21 cellular contexts compared by ENCODE assay signal in genomic region chr6:43933111-43933885, GRCh38.
A peak's percentile ranks its signal among the peaks of the same experiment; 100 is the strongest.
DNase-seq lines count a peak whose midpoint lies in the region; ATAC-seq and TF ChIP-seq lines count a peak whose summit lies in the region.
"Had no signal": no experiment of that assay in that cellular context is flagged by ENCODE, and none has a peak within 500 bp of the region (broad histone marks: within the 10 kb centered on the region; RNA-seq: fewer than 3 reads in every experiment).

No MANE protein-coding gene starts in this region.

- intact Hi-C loops in spleen (cut with DNase I; ENCODE audit: low total_unique reads): no loop called here

- 73 to 90% methylated on average over 13 to 17 of the region's 19 CpGs for WGBS in mesodermal cell (ENCODE audit: insufficient coverage in 2 of 2), 2 experiments
- 84 to 93% (median 91%) methylated on average over 19 of the region's 19 CpGs for WGBS in spleen, 5 donors

- no peaks in the 10 kb centered on the region for H3K9me3 Mint-ChIP-seq in activated naive CD8-positive, alpha-beta T cell treated with anti-CD3 and anti-CD28 coated beads, Interleukin-2, amount 10 ng/mL, durations not matched to agents 7 days and 5 days
- H3K9me3 Mint-ChIP-seq in activated naive CD8-positive, alpha-beta T cell treated with anti-CD3 and anti-CD28 coated beads, Interleukin-2, amount 50 U/mL, for 24 hours: no peaks in the 10 kb centered on the region
- H3K9me3 Mint-ChIP-seq: activated T-cell treated with anti-CD3 and anti-CD28 coated beads, Interleukin-2, amount 50 U/mL, for 24 hours; CD4-positive, CD25-positive, alpha-beta regulatory T cell; naive B cell; stimulated activated naive CD8-positive, alpha-beta T cell treated with anti-CD3 and anti-CD28 coated beads, Interleukin-15, amount 100 ng/mL, for 72 hours had no signal

- H3K4me3 ChIP-seq in choroid plexus epithelial cell (ENCODE audit: low read depth, low read length) (no peak overlapping the region), mesodermal cell (ENCODE audit: extremely low read depth, insufficient read depth, low read length, poor library complexity, severe bottlenecking) (no peak overlapping the region), spleen (no peak overlapping the region)

- no peak overlapping the region for H3K27ac Mint-ChIP-seq in activated naive CD8-positive, alpha-beta T cell treated with anti-CD3 and anti-CD28 coated beads, Interleukin-2, amount 10 ng/mL, durations not matched to agents 7 days and 5 days
- H3K27ac Mint-ChIP-seq in activated naive CD8-positive, alpha-beta T cell treated with anti-CD3 and anti-CD28 coated beads, Interleukin-2, amount 50 U/mL, for 24 hours: no peak overlapping the region
- H3K27ac Mint-ChIP-seq: activated T-cell treated with anti-CD3 and anti-CD28 coated beads, Interleukin-2, amount 50 U/mL, for 24 hours; naive B cell; stimulated activated naive CD8-positive, alpha-beta T cell treated with anti-CD3 and anti-CD28 coated beads, Interleukin-15, amount 100 ng/mL, for 72 hours had no signal

- no peaks in the 10 kb centered on the region for H3K36me3 Mint-ChIP-seq in activated naive CD8-positive, alpha-beta T cell treated with anti-CD3 and anti-CD28 coated beads, Interleukin-2, amount 10 ng/mL, durations not matched to agents 7 days and 5 days
- no peaks in the 10 kb centered on the region for H3K36me3 Mint-ChIP-seq in activated naive CD8-positive, alpha-beta T cell treated with anti-CD3 and anti-CD28 coated beads, Interleukin-2, amount 50 U/mL, for 24 hours (ENCODE audit: low read depth)
- H3K36me3 Mint-ChIP-seq: CD4-positive, CD25-positive, alpha-beta regulatory T cell; naive B cell had no signal

- H3K27me3 ChIP-seq in spleen (replicated peaks in 1 of 7): no peaks in the 10 kb centered on the region

- no peak overlapping the region for H3K4me3 Mint-ChIP-seq in activated naive CD8-positive, alpha-beta T cell treated with anti-CD3 and anti-CD28 coated beads, Interleukin-2, amount 10 ng/mL, durations not matched to agents 7 days and 5 days
- no peak overlapping the region for H3K4me3 Mint-ChIP-seq in activated naive CD8-positive, alpha-beta T cell treated with anti-CD3 and anti-CD28 coated beads, Interleukin-2, amount 50 U/mL, for 24 hours
- H3K4me3 Mint-ChIP-seq: activated T-cell treated with anti-CD3 and anti-CD28 coated beads, Interleukin-2, amount 50 U/mL, for 24 hours; CD4-positive, CD25-positive, alpha-beta regulatory T cell; stimulated activated naive CD8-positive, alpha-beta T cell treated with anti-CD3 and anti-CD28 coated beads, Interleukin-15, amount 100 ng/mL, for 72 hours had no signal

- H3K4me1 Mint-ChIP-seq in activated naive CD8-positive, alpha-beta T cell treated with anti-CD3 and anti-CD28 coated beads, Interleukin-2, amount 10 ng/mL, durations not matched to agents 7 days and 5 days: no peaks in the 10 kb centered on the region
- peaks cover under 1% of the 10 kb centered on the region for H3K4me1 Mint-ChIP-seq in activated naive CD8-positive, alpha-beta T cell treated with anti-CD3 and anti-CD28 coated beads, Interleukin-2, amount 50 U/mL, for 24 hours
- H3K4me1 Mint-ChIP-seq: stimulated activated naive CD8-positive, alpha-beta T cell treated with anti-CD3 and anti-CD28 coated beads, Interleukin-15, amount 100 ng/mL, for 72 hours had no signal

- TF ChIP-seq POLR2A in spleen (IDR thresholded peaks at IDR 0.05) (no peak), GM18505 (IDR thresholded peaks at IDR 0.05; ENCODE audit: borderline replicate concordance, extremely low read depth, insufficient read depth, insufficient read length) (no peak)

- POLR2A ChIA-PET in activated naive CD8-positive, alpha-beta T cell treated with anti-CD3 and anti-CD28 coated beads, Interleukin-2, amount 10 ng/mL, durations not matched to agents 7 days and 5 days (lab: Charles Lee): no interaction called here

- peak; percentile 11 for DNase-seq in activated naive CD8-positive, alpha-beta T cell treated with anti-CD3 and anti-CD28 coated beads, Interleukin-2, amount 10 ng/mL, durations not matched to agents 7 days and 5 days
- DNase-seq in activated naive CD8-positive, alpha-beta T cell treated with anti-CD3 and anti-CD28 coated beads, Interleukin-2, amount 50 U/mL, for 24 hours: no peak
- DNase-seq in choroid plexus epithelial cell (ENCODE audit: low read depth) (peak; percentile 30), spleen (peak; percentile 54), NAMALWA (ENCODE audit: low spot score) (no peak), NCI-H82 (lab: John Stamatoyannopoulos, UW) (no peak)
- DNase-seq: activated CD4-positive, alpha-beta T cell treated with anti-CD3 and anti-CD28 coated beads, Interleukin-2, amount 50 U/mL, for 48 hours; activated T-cell treated with anti-CD3 and anti-CD28 coated beads, Interleukin-2, amount 50 U/mL, for 24 hours; CD4-positive, CD25-positive, alpha-beta regulatory T cell; cerebellar nuclear complex; DMS79; foreskin keratinocyte; H7; left ventricle myocardium superior; naive B cell; NCI-H1417 treated with DMSO at 0.1 percent for 48 hours; NCI-H2171; stimulated activated naive CD8-positive, alpha-beta T cell treated with anti-CD3 and anti-CD28 coated beads, Interleukin-15, amount 100 ng/mL, for 72 hours had no signal

- TF ChIP-seq CTCF in choroid plexus epithelial cell (conservative IDR thresholded peaks at IDR 0.05; ENCODE audit: low read depth, low read length): no peak
- TF ChIP-seq CTCF in spleen (IDR thresholded peaks at IDR 0.05 in 8 of 11, conservative IDR thresholded peaks at IDR 0.05 in 3 of 11): no peak

- H3K27me3 Mint-ChIP-seq in activated naive CD8-positive, alpha-beta T cell treated with anti-CD3 and anti-CD28 coated beads, Interleukin-2, amount 10 ng/mL, durations not matched to agents 7 days and 5 days: peaks cover 2% of the 10 kb centered on the region
- no peaks in the 10 kb centered on the region for H3K27me3 Mint-ChIP-seq in activated naive CD8-positive, alpha-beta T cell treated with anti-CD3 and anti-CD28 coated beads, Interleukin-2, amount 50 U/mL, for 24 hours
- H3K27me3 Mint-ChIP-seq: activated T-cell treated with anti-CD3 and anti-CD28 coated beads, Interleukin-2, amount 50 U/mL, for 24 hours had no signal

- H3K27ac ChIP-seq in mesodermal cell (ENCODE audit: low read depth, low read length, severe bottlenecking) (peak overlapping the region; percentile 74), spleen (no peak overlapping the region)
- H3K27ac ChIP-seq: foreskin keratinocyte, VCaP had no signal

- H3K36me3 ChIP-seq in mesodermal cell (ENCODE audit: control insufficient read depth, insufficient read depth, low read length) (no peaks in the 10 kb centered on the region), spleen (no peaks in the 10 kb centered on the region)

- H3K9me3 ChIP-seq in mesodermal cell (ENCODE audit: control insufficient read depth, low read length): no peaks in the 10 kb centered on the region
- H3K9me3 ChIP-seq in spleen: no peaks in the 10 kb centered on the region

- no peak for ATAC-seq in activated naive CD8-positive, alpha-beta T cell treated with anti-CD3 and anti-CD28 coated beads, Interleukin-2, amount 10 ng/mL, durations not matched to agents 7 days and 5 days (ENCODE audit: low read depth)
- no peak for ATAC-seq in activated naive CD8-positive, alpha-beta T cell treated with anti-CD3 and anti-CD28 coated beads, Interleukin-2, amount 50 U/mL, for 24 hours
- ATAC-seq in GM18505 (IDR thresholded peaks at IDR 0.05; ENCODE audit: unreplicated experiment): no peak
- ATAC-seq: foreskin keratinocyte; left ventricle myocardium superior; stimulated activated naive CD8-positive, alpha-beta T cell treated with anti-CD3 and anti-CD28 coated beads, Interleukin-15, amount 100 ng/mL, for 72 hours had no signal

- H3K4me1 ChIP-seq in mesodermal cell (ENCODE audit: control insufficient read depth, insufficient read depth, low read length, poor library complexity, severe bottlenecking) (peaks cover 21% of the 10 kb centered on the region), spleen (peaks cover 0 to 1% (median 0%) of the 10 kb centered on the region in 6 donors)
- H3K4me1 ChIP-seq: foreskin keratinocyte had no signal

Comparison
In these comparisons a context has a peak if more than half of its experiments do, and no peak if none do; other contexts are left out.
1. DNase-seq: peak in activated naive CD8-positive, alpha-beta T cell treated with anti-CD3 and anti-CD28 coated beads, Interleukin-2, amount 10 ng/mL, durations not matched to agents 7 days and 5 days (single experiment), choroid plexus epithelial cell (single experiment) and spleen (single experiment); none in activated naive CD8-positive, alpha-beta T cell treated with anti-CD3 and anti-CD28 coated beads, Interleukin-2, amount 50 U/mL, for 24 hours (single experiment), NAMALWA (single experiment) and NCI-H82 (single experiment).